In the genomic region with DNA sequence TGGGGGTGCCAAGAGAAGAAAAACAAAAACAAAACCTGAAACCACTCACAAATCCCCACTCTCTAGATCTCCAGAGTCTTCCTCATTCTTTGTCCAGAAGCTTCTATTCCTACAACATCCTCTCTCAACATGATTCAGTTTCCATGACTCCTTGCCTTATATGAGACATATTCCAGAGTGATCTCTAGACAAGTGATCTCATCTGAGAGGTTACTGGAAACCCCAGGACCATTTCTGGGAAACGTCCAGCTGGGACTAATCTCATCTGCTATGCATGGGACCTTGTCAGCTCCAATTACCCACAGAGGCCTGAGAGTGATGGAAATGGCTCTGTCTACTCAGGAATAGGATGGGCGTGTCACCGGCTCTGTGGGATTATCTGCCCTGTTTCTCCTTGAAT, we compare ENCODE assay signal across 20 cellular contexts. TPM values are rescaled to one million over a fixed set of nuclear protein-coding genes. Genes with fewer than 3 reads are reported as not detected.
A peak's percentile ranks its signal among the peaks of the same experiment; 100 is the strongest.
DNase-seq lines count a peak whose midpoint lies in the region; ATAC-seq and TF ChIP-seq lines count a peak whose summit lies in the region.
"Had no signal": no experiment of that assay in that cellular context is flagged by ENCODE, and none has a peak within 500 bp of the region (broad histone marks: within the 10 kb centered on the region; RNA-seq: fewer than 3 reads in every experiment).

No MANE protein-coding gene starts in this region.

- TF ChIP-seq CTCF in fibroblast of villous mesenchyme (IDR thresholded peaks at IDR 0.05; ENCODE audit: insufficient read depth, low read depth, low read length): no peak

- H3K4me2 ChIP-seq in Karpas-422 (ENCODE audit: low read depth, low read length, poor library complexity, severe bottlenecking): no peak overlapping the region
- H3K4me2 ChIP-seq: PC-9 had no signal

- ATAC-seq in activated T-helper 17 cell treated with anti-CD3 and anti-CD28 coated beads, Interleukin-2, amount 50 U/mL, for 72 hours (replicated peaks): peak; percentile 7
- ATAC-seq: HepG2, T-cell had no signal

- H3K27me3 ChIP-seq in Karpas-422 (ENCODE audit: low read length): no peaks in the 10 kb centered on the region
- H3K27me3 ChIP-seq: suprapubic skin had no signal

- H3K36me3 Mint-ChIP-seq in activated T-helper 17 cell treated with anti-CD3 and anti-CD28 coated beads, Interleukin-2, amount 50 U/mL, for 72 hours (ENCODE audit: low read depth): no peaks in the 10 kb centered on the region

- no peak overlapping the region for H3K9ac ChIP-seq in Karpas-422 (ENCODE audit: low read length)

- H4K20me1 ChIP-seq in Karpas-422 (ENCODE audit: insufficient read depth, low read depth, low read length): no peaks in the 10 kb centered on the region

- H3K79me2 ChIP-seq in Karpas-422 (ENCODE audit: low read length): no peaks in the 10 kb centered on the region

- no peaks in the 10 kb centered on the region for H3K9me3 Mint-ChIP-seq in activated T-helper 17 cell treated with anti-CD3 and anti-CD28 coated beads, Interleukin-2, amount 50 U/mL, for 72 hours
- H3K9me3 Mint-ChIP-seq: activated T-cell treated with anti-CD3 and anti-CD28 coated beads, Interleukin-2, amount 50 U/mL, for 24 hours; nephron; T-cell had no signal

- DNase-seq in DMS 273 (lab: John Stamatoyannopoulos, UW; ENCODE audit: unreplicated experiment) (peak; percentile 50), DMS 273 treated with DMSO at 0.1 percent for 48 hours (lab: John Stamatoyannopoulos, UW) (no peak), fibroblast of villous mesenchyme (ENCODE audit: low read depth) (peak; percentile 66), stromal cell of bone marrow (ENCODE audit: low read depth) (peak; percentile 69), Karpas-422 (no peak), epidermal melanocyte (ENCODE audit: insufficient read length, low spot score) (no peak), HUDEP-2 (lab: John Stamatoyannopoulos, UW; ENCODE audit: unreplicated experiment in 76 of 76) (no peak)
- DNase-seq: activated CD4-positive, alpha-beta T cell treated with anti-CD3 and anti-CD28 coated beads for 48 hours; activated T-cell treated with anti-CD3 and anti-CD28 coated beads, Interleukin-2, amount 50 U/mL, for 24 hours; Caco-2; NCI-H345; PC-9; T-cell had no signal

- H3K27me3 Mint-ChIP-seq in activated T-helper 17 cell treated with anti-CD3 and anti-CD28 coated beads, Interleukin-2, amount 50 U/mL, for 72 hours: no peaks in the 10 kb centered on the region
- H3K27me3 Mint-ChIP-seq: activated T-cell treated with anti-CD3 and anti-CD28 coated beads, Interleukin-2, amount 50 U/mL, for 24 hours; T-cell had no signal

- H3K27ac Mint-ChIP-seq in activated T-helper 17 cell treated with anti-CD3 and anti-CD28 coated beads, Interleukin-2, amount 50 U/mL, for 72 hours: no peak overlapping the region
- H3K27ac Mint-ChIP-seq: activated T-cell treated with anti-CD3 and anti-CD28 coated beads, Interleukin-2, amount 50 U/mL, for 24 hours; T-cell had no signal

- H3K36me3 ChIP-seq in Karpas-422 (ENCODE audit: insufficient read depth, low read length): no peaks in the 10 kb centered on the region
- H3K36me3 ChIP-seq: suprapubic skin had no signal

- no peaks in the 10 kb centered on the region for H3K4me1 Mint-ChIP-seq in activated T-helper 17 cell treated with anti-CD3 and anti-CD28 coated beads, Interleukin-2, amount 50 U/mL, for 72 hours

- no peak overlapping the region for H3K27ac ChIP-seq in Karpas-422 (ENCODE audit: low read length)
- H3K27ac ChIP-seq: 22Rv1, PC-9, skin epidermis, suprapubic skin had no signal

- no peak overlapping the region for H3K4me3 Mint-ChIP-seq in activated T-helper 17 cell treated with anti-CD3 and anti-CD28 coated beads, Interleukin-2, amount 50 U/mL, for 72 hours
- H3K4me3 Mint-ChIP-seq: activated T-cell treated with anti-CD3 and anti-CD28 coated beads, Interleukin-2, amount 50 U/mL, for 24 hours; nephron; T-cell had no signal

- H2AFZ ChIP-seq in Karpas-422 (ENCODE audit: low read length): no peak overlapping the region
- H2AFZ ChIP-seq: PC-9 had no signal

- no peak overlapping the region for H3K4me3 ChIP-seq in fibroblast of villous mesenchyme (ENCODE audit: low read depth, low read length)
- H3K4me3 ChIP-seq in Karpas-422 (ENCODE audit: low read length): no peak overlapping the region
- H3K4me3 ChIP-seq: PC-9, skin epidermis, suprapubic skin had no signal

- no peaks in the 10 kb centered on the region for H3K9me2 ChIP-seq in Karpas-422 (replicated peaks; ENCODE audit: insufficient read depth, low read length)

- H3K9me3 ChIP-seq in Karpas-422 (ENCODE audit: low read length): no peaks in the 10 kb centered on the region
- H3K9me3 ChIP-seq: Caco-2, suprapubic skin had no signal

- H3K4me1 ChIP-seq in Karpas-422 (ENCODE audit: low read length): peaks cover 3% of the 10 kb centered on the region
- H3K4me1 ChIP-seq: Caco-2 had no signal

RNA-seq across cellular contexts. Expression of gene GUCA1B, which starts 4.0 kb away (rescaled TPM):
- 1 to 10 TPM; 1.1 to 2.4 TPM for total RNA-seq in activated T-helper 17 cell treated with anti-CD3 and anti-CD28 coated beads, Interleukin-2, amount 50 U/mL, for 72 hours
- total RNA-seq in fibroblast of villous mesenchyme: not detected in 2 replicates
- not detected in 2 replicates for total RNA-seq in Karpas-422 (2014; rRNA removed; shearing (Covaris generic); ENCODE audit: low replicate concordance)

RNA-seq across cellular contexts. Expression of gene GUCA1A, which starts 17.6 kb away (rescaled TPM):
- total RNA-seq in activated T-helper 17 cell treated with anti-CD3 and anti-CD28 coated beads, Interleukin-2, amount 50 U/mL, for 72 hours: under 1 TPM; 0.22 to 0.61 TPM
- 0.32 TPM in 1 of 2 replicates, not detected in the other for total RNA-seq in fibroblast of villous mesenchyme
- total RNA-seq in Karpas-422 (2014; rRNA removed; shearing (Covaris generic); ENCODE audit: low replicate concordance): not detected in 2 replicates
- total RNA-seq: Caco-2, HepG2, lower leg skin, PC-9, T-cell had no signal

RNA-seq across cellular contexts. Expression of gene MRPS10, which starts 26.9 kb away (rescaled TPM):
- total RNA-seq in activated T-helper 17 cell treated with anti-CD3 and anti-CD28 coated beads, Interleukin-2, amount 50 U/mL, for 72 hours: 10 to 100 TPM; 23.9 to 42.3 TPM
- total RNA-seq in fibroblast of villous mesenchyme: 47.0 and 66.5 TPM in 2 replicates
- total RNA-seq in Karpas-422 (2014; rRNA removed; shearing (Covaris generic); ENCODE audit: low replicate concordance): 34.7 and 54.2 TPM in 2 replicates

RNA-seq across cellular contexts. Expression of gene C6orf132, which starts 48.4 kb away (rescaled TPM):
- total RNA-seq in activated T-helper 17 cell treated with anti-CD3 and anti-CD28 coated beads, Interleukin-2, amount 50 U/mL, for 72 hours: under 1 TPM; 0.22 to 0.29 TPM
- 2.6 and 4.3 TPM in 2 replicates for total RNA-seq in fibroblast of villous mesenchyme
- 0.11 and 0.83 TPM in 2 replicates for total RNA-seq in Karpas-422 (2014; rRNA removed; shearing (Covaris generic); ENCODE audit: low replicate concordance)

Comparison
In these comparisons a context has a peak if more than half of its experiments do, and no peak if none do; other contexts are left out.
1. DNase-seq: peak in DMS 273 (single experiment), fibroblast of villous mesenchyme (single experiment) and stromal cell of bone marrow (single experiment); none in DMS 273 treated with DMSO at 0.1 percent for 48 hours (single experiment), Karpas-422 (single experiment), epidermal melanocyte (single experiment) and HUDEP-2 (0 of 76).